Comparison of ENCODE assay signal across 18 cellular contexts in genomic region chr1:115665746-115666145, GRCh38.
"Had no signal": no experiment of that assay in that cellular context is flagged by ENCODE, and none has a peak within 500 bp of the region (broad histone marks: within the 10 kb centered on the region; RNA-seq: fewer than 3 reads in every experiment).

No MANE protein-coding gene starts in this region.

- H3K27me3 ChIP-seq: adrenal gland, neural progenitor cell, vagina had no signal

- DNase-seq: activated CD4-positive, alpha-beta memory T cell treated with anti-CD3 and anti-CD28 coated beads for 36 hours; activated CD4-positive, alpha-beta T cell treated with anti-CD3 and anti-CD28 coated beads for 36 hours; activated effector memory CD4-positive, alpha-beta T cell treated with Interleukin-2 at 50 U/mL for 16 hours; activated T-cell treated with anti-CD3 and anti-CD28 coated beads, Interleukin-2, amount 50 U/mL, for 4 hours; caudate nucleus; left cardiac atrium; midbrain; stimulated activated CD4-positive, alpha-beta T cell treated with anti-CD3 and anti-CD28 coated beads, Interleukin-12 subunit alpha, Interleukin-12 subunit beta, amount 100 ng/mL, for 4 hours; stimulated activated CD4-positive, alpha-beta T cell treated with anti-CD3 and anti-CD28 coated beads, Interleukin-2, amount 100 ng/mL, for 24 hours; T1000; WERI-Rb-1 had no signal

- H3K4me1 Mint-ChIP-seq: activated naive CD4-positive, alpha-beta T cell treated with anti-CD3 and anti-CD28 coated beads, Interleukin-2, amount 50 U/mL, for 24 hours; neural progenitor cell; stimulated activated effector memory CD8-positive, alpha-beta T cell treated with anti-CD3 and anti-CD28 coated beads, Interleukin-12 subunit alpha, Interleukin-12 subunit beta, amount 100 ng/mL, for 72 hours had no signal

- H3K27me3 Mint-ChIP-seq: activated CD4-positive, alpha-beta memory T cell treated with anti-CD3 and anti-CD28 coated beads for 36 hours; activated CD4-positive, alpha-beta T cell treated with anti-CD3 and anti-CD28 coated beads for 36 hours; activated naive CD4-positive, alpha-beta T cell treated with anti-CD3 and anti-CD28 coated beads, Interleukin-2, amount 50 U/mL, for 24 hours had no signal

- H3K4me1 ChIP-seq: neural progenitor cell had no signal

- FAIRE-seq: colon had no signal

- H3K36me3 ChIP-seq: adrenal gland, neural progenitor cell, WERI-Rb-1 had no signal

- H3K4me3 Mint-ChIP-seq: activated CD4-positive, alpha-beta memory T cell treated with anti-CD3 and anti-CD28 coated beads for 36 hours; activated CD4-positive, alpha-beta T cell treated with anti-CD3 and anti-CD28 coated beads for 36 hours; activated naive CD4-positive, alpha-beta T cell treated with anti-CD3 and anti-CD28 coated beads, Interleukin-2, amount 50 U/mL, for 24 hours; activated T-cell treated with anti-CD3 and anti-CD28 coated beads, Interleukin-2, amount 50 U/mL, for 4 hours; neural progenitor cell; stimulated activated effector memory CD8-positive, alpha-beta T cell treated with anti-CD3 and anti-CD28 coated beads, Interleukin-12 subunit alpha, Interleukin-12 subunit beta, amount 100 ng/mL, for 72 hours had no signal

- H3K27ac Mint-ChIP-seq: activated CD4-positive, alpha-beta memory T cell treated with anti-CD3 and anti-CD28 coated beads for 36 hours; activated CD4-positive, alpha-beta T cell treated with anti-CD3 and anti-CD28 coated beads for 36 hours; activated naive CD4-positive, alpha-beta T cell treated with anti-CD3 and anti-CD28 coated beads, Interleukin-2, amount 50 U/mL, for 24 hours; neural progenitor cell; stimulated activated effector memory CD8-positive, alpha-beta T cell treated with anti-CD3 and anti-CD28 coated beads, Interleukin-12 subunit alpha, Interleukin-12 subunit beta, amount 100 ng/mL, for 72 hours had no signal

- H3K36me3 Mint-ChIP-seq: activated naive CD4-positive, alpha-beta T cell treated with anti-CD3 and anti-CD28 coated beads, Interleukin-2, amount 50 U/mL, for 24 hours had no signal

- H3K4me3 ChIP-seq: adrenal gland, lung, neural progenitor cell, vagina had no signal

- H3K9me3 ChIP-seq: adrenal gland, vagina had no signal

- H3K27ac ChIP-seq: neural progenitor cell, vagina, WERI-Rb-1 had no signal

- H3K9me3 Mint-ChIP-seq: activated CD4-positive, alpha-beta memory T cell treated with anti-CD3 and anti-CD28 coated beads for 36 hours; activated naive CD4-positive, alpha-beta T cell treated with anti-CD3 and anti-CD28 coated beads, Interleukin-2, amount 50 U/mL, for 24 hours; activated T-cell treated with anti-CD3 and anti-CD28 coated beads, Interleukin-2, amount 50 U/mL, for 4 hours; neural progenitor cell had no signal
